ENCODE assay signal across 8 cellular contexts in genomic region chr10:17003151-17003550, GRCh38.
DNase-seq lines count a peak whose midpoint lies in the region; ATAC-seq and TF ChIP-seq lines count a peak whose summit lies in the region.

No MANE protein-coding gene starts in this region.

- peaks cover 3% of the 10 kb centered on the region for H3K27me3 Mint-ChIP-seq in stimulated activated naive CD8-positive, alpha-beta T cell treated with anti-CD3 and anti-CD28 coated beads, Interleukin-15, Interleukin-2, amounts not matched to agents 100 ng/mL and 50 ng/mL, for 24 hours

- TF ChIP-seq POLR2A in heart left ventricle (IDR thresholded peaks at IDR 0.05), result no peak

- H3K36me3 ChIP-seq in heart left ventricle (no peaks in the 10 kb centered on the region), mesodermal cell (ENCODE audit: control insufficient read depth, insufficient read depth, low read length) (peaks cover 8% of the 10 kb centered on the region)

- 54 to 75% (median 69%) methylated on average over 7 of the region's 7 CpGs for WGBS in heart left ventricle, 4 donors
- 37 to 41% methylated on average over 5 of the region's 7 CpGs for WGBS in mesodermal cell (ENCODE audit: insufficient coverage in 2 of 2), 2 experiments

- H3K4me3 Mint-ChIP-seq in stimulated activated naive CD8-positive, alpha-beta T cell treated with anti-CD3 and anti-CD28 coated beads, Interleukin-15, Interleukin-2, amounts not matched to agents 100 ng/mL and 50 ng/mL, for 24 hours, result peak overlapping the region; percentile 69

- intact Hi-C loops in heart left ventricle (cut with DNase I) (loop anchor here in 3 of 10 donors (5.0 to 10.0 kb wide), 3 partner anchors 108 to 229 kb away; partner anchors contain the start of gene VIM (in 1 of the 3)), left ventricle myocardium superior (cut with micrococcal nuclease) (no loop called here)

- H3K36me3 Mint-ChIP-seq in stimulated activated naive CD8-positive, alpha-beta T cell treated with anti-CD3 and anti-CD28 coated beads, Interleukin-15, Interleukin-2, amounts not matched to agents 100 ng/mL and 50 ng/mL, for 24 hours (ENCODE audit: low read depth), result peaks cover 3% of the 10 kb centered on the region

- DNase-seq in heart left ventricle, result no peak
- no peak for DNase-seq in left ventricle myocardium superior
- peak; percentile 39 for DNase-seq in activated naive CD4-positive, alpha-beta T cell treated with anti-CD3 and anti-CD28 coated beads, Interleukin-2, amount 50 U/mL, for 16 hours
- no peak for DNase-seq in NCI-H128 (lab: John Stamatoyannopoulos, UW; ENCODE audit: unreplicated experiment)
- no peak for DNase-seq in left lobe of liver (ENCODE audit: low spot score)
- DNase-seq in epidermal melanocyte (ENCODE audit: insufficient read length, low spot score), result no peak

- no peak for TF ChIP-seq CTCF in heart left ventricle (IDR thresholded peaks at IDR 0.05)

- H3K9me3 Mint-ChIP-seq in stimulated activated naive CD8-positive, alpha-beta T cell treated with anti-CD3 and anti-CD28 coated beads, Interleukin-15, Interleukin-2, amounts not matched to agents 100 ng/mL and 50 ng/mL, for 24 hours, result peaks cover 7% of the 10 kb centered on the region

- no peaks in the 10 kb centered on the region for H3K27me3 ChIP-seq in heart left ventricle

- H3K27ac ChIP-seq in heart left ventricle, result peak overlapping the region; percentile 18 to 91 (median 65)
- peak overlapping the region; percentile 97 for H3K27ac ChIP-seq in mesodermal cell (ENCODE audit: low read depth, low read length, severe bottlenecking)

- peak overlapping the region in 1 of 12 donors; percentile 12 for H3K4me3 ChIP-seq in heart left ventricle
- H3K4me3 ChIP-seq in mesodermal cell (ENCODE audit: extremely low read depth, insufficient read depth, low read length, poor library complexity, severe bottlenecking), result no peak overlapping the region

- H3K27ac Mint-ChIP-seq in stimulated activated naive CD8-positive, alpha-beta T cell treated with anti-CD3 and anti-CD28 coated beads, Interleukin-15, Interleukin-2, amounts not matched to agents 100 ng/mL and 50 ng/mL, for 24 hours, result peak overlapping the region; percentile 100

- ATAC-seq in heart left ventricle (peak in 1 of 4 donors; percentile 60), left ventricle myocardium superior (no peak), left lobe of liver (no peak)

- H3K9me3 ChIP-seq in heart left ventricle, result peaks cover 0 to 14% (median 0%) of the 10 kb centered on the region in 12 donors
- peaks cover 23% of the 10 kb centered on the region for H3K9me3 ChIP-seq in mesodermal cell (ENCODE audit: control insufficient read depth, low read length)

- H3K4me1 Mint-ChIP-seq in stimulated activated naive CD8-positive, alpha-beta T cell treated with anti-CD3 and anti-CD28 coated beads, Interleukin-15, Interleukin-2, amounts not matched to agents 100 ng/mL and 50 ng/mL, for 24 hours (ENCODE audit: low read depth), result peaks cover 85% of the 10 kb centered on the region

- H3K4me1 ChIP-seq in heart left ventricle (peaks cover 0 to 64% (median 21%) of the 10 kb centered on the region in 12 donors), mesodermal cell (ENCODE audit: control insufficient read depth, insufficient read depth, low read length, poor library complexity, severe bottlenecking) (peaks cover 53% of the 10 kb centered on the region)
